In the genomic region with DNA sequence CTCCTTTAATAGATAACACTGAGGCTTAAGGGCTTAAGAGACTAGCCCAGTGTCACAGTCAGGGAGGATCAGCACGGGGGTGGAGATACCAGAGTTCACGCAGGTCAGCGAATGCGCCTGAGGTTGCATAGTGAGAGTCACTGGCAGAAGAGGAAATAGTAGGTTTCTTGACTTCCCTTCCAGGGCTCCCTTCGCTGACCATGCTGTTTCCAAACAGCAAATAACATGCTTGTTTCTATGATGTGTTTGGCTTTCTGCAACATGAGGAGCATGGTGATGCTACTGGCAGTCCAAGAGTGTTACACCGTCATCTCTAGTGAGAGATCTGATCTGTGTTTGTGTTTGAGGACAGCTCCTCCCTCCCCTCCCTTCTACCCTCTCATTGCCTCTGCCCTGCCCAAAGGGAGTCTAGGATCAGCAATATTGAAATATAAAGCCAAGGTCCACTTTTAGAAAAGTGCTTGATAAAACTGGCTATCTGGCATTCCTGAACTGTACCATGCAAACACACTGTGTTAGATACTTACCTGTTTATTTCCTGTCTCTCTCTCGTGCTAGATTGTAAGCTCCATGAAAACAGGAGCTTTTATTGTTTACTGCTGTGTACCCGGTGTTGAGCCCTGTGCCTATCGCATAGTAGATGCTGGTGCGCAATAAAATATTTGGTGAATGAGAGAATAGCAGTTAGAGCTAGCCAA, we compare ENCODE assay signal across 8 cellular contexts. TPM values are rescaled to one million over a fixed set of nuclear protein-coding genes. Genes with fewer than 3 reads are reported as not detected.
DNase-seq lines count a peak whose midpoint lies in the region; ATAC-seq lines count a peak whose summit lies in the region.

No MANE protein-coding gene starts in this region.

- H3K4me3 Mint-ChIP-seq in activated CD4-positive, alpha-beta T cell treated with anti-CD3 and anti-CD28 coated beads, Interleukin-2, amount 10 ng/mL, durations not matched to agents 24 days and 14 days, result peak overlapping the region; percentile 13

- no peaks in the 10 kb centered on the region for H3K27me3 Mint-ChIP-seq in activated CD4-positive, alpha-beta T cell treated with anti-CD3 and anti-CD28 coated beads, Interleukin-2, amount 10 ng/mL, durations not matched to agents 24 days and 14 days

- peaks cover 37% of the 10 kb centered on the region for H3K4me1 Mint-ChIP-seq in activated CD4-positive, alpha-beta T cell treated with anti-CD3 and anti-CD28 coated beads, Interleukin-2, amount 10 ng/mL, durations not matched to agents 24 days and 14 days

- ATAC-seq in GM18498 (IDR thresholded peaks at IDR 0.05; ENCODE audit: unreplicated experiment), result peak; percentile 82
- peak; percentile 55 for ATAC-seq in HG03025 (IDR thresholded peaks at IDR 0.05; ENCODE audit: low FRiP score, unreplicated experiment)
- ATAC-seq in left lobe of liver, result peak; percentile 68

- DNase-seq in activated CD4-positive, alpha-beta T cell treated with anti-CD3 and anti-CD28 coated beads, Interleukin-2, amount 10 ng/mL, durations not matched to agents 24 days and 14 days, result peak; percentile 70
- DNase-seq in left lobe of liver (ENCODE audit: low spot score) (no peak), NCI-H2227 (lab: John Stamatoyannopoulos, UW; ENCODE audit: unreplicated experiment) (no peak), NCI-H2107 treated with DMSO at 0.1 percent for 48 hours (lab: John Stamatoyannopoulos, UW; ENCODE audit: unreplicated experiment) (no peak), NCI-H1694 treated with DMSO at 0.1 percent for 48 hours (lab: John Stamatoyannopoulos, UW) (no peak), HK-2 (ENCODE audit: unreplicated experiment) (no peak)

- H3K36me3 Mint-ChIP-seq in activated CD4-positive, alpha-beta T cell treated with anti-CD3 and anti-CD28 coated beads, Interleukin-2, amount 10 ng/mL, durations not matched to agents 24 days and 14 days (ENCODE audit: low read depth), result peaks cover 13% of the 10 kb centered on the region

- intact Hi-C loops in activated CD4-positive, alpha-beta T cell treated with anti-CD3 and anti-CD28 coated beads, Interleukin-2, amount 10 ng/mL, durations not matched to agents 24 days and 14 days (cut with micrococcal nuclease), result loop anchor here (2.0 kb wide), 2 partner anchors 21 to 41 kb away; no protein-coding TSS in a partner anchor

- H3K9me3 Mint-ChIP-seq in activated CD4-positive, alpha-beta T cell treated with anti-CD3 and anti-CD28 coated beads, Interleukin-2, amount 10 ng/mL, durations not matched to agents 24 days and 14 days, result no peaks in the 10 kb centered on the region

- H3K27ac Mint-ChIP-seq in activated CD4-positive, alpha-beta T cell treated with anti-CD3 and anti-CD28 coated beads, Interleukin-2, amount 10 ng/mL, durations not matched to agents 24 days and 14 days, result no peak overlapping the region

RNA-seq across cellular contexts. Expression of a gene that starts 12.3 kb away (rescaled TPM):
- total RNA-seq in activated CD4-positive, alpha-beta T cell treated with anti-CD3 and anti-CD28 coated beads, Interleukin-2, amount 10 ng/mL, durations not matched to agents 24 days and 14 days, result 12.1 and 13.9 TPM in 2 replicates
- 3.4 TPM for total RNA-seq in left lobe of liver
